Comparison of ENCODE assay signal across 9 cellular contexts in genomic region chr4:76252271-76252653, GRCh38. TPM values are rescaled to one million over a fixed set of nuclear protein-coding genes. Genes with fewer than 3 reads are reported as not detected.
DNase-seq lines count a peak whose midpoint lies in the region; ATAC-seq and TF ChIP-seq lines count a peak whose summit lies in the region.
"Had no signal": no experiment of that assay in that cellular context is flagged by ENCODE, and none has a peak within 500 bp of the region (broad histone marks: within the 10 kb centered on the region; RNA-seq: fewer than 3 reads in every experiment).

No MANE protein-coding gene starts in this region.

- no peaks in the 10 kb centered on the region for H3K27me3 ChIP-seq in HCT116 (ENCODE audit: insufficient read depth, low read length)
- peaks cover 0 to 12% (median 7%) of the 10 kb centered on the region in 3 donors for H3K27me3 ChIP-seq in stomach

- peaks cover 5 to 7% of the 10 kb centered on the region in 2 experiments; a peak in 3 of 4 replicates for H3K4me1 ChIP-seq in HCT116 (ENCODE audit: control insufficient read depth in 1 of 2, insufficient read depth in 2 of 2, low read length in 2 of 2)
- no peaks in the 10 kb centered on the region for H3K4me1 ChIP-seq in mesodermal cell (ENCODE audit: control insufficient read depth, insufficient read depth, low read length, poor library complexity, severe bottlenecking)
- H3K4me1 ChIP-seq in stomach = peaks cover 12 to 23% (median 18%) of the 10 kb centered on the region in 4 donors

- TF ChIP-seq CTCF in HCT116 (IDR thresholded peaks at IDR 0.05 in 2 of 3, conservative IDR thresholded peaks at IDR 0.05 in 1 of 3; ENCODE audit: borderline replicate concordance in 1 of 3, insufficient read depth in 1 of 3, low read depth in 2 of 3, low read length in 2 of 3) (no peak), MCF 10A (IDR thresholded peaks at IDR 0.05; ENCODE audit: unreplicated experiment) (no peak), stomach (IDR thresholded peaks at IDR 0.05) (no peak)

- peak overlapping the region; percentile 71; the same call in 1 of the 2 replicates for H3K4me2 ChIP-seq in HCT116 (ENCODE audit: low read length)

- H3K4me1 Mint-ChIP-seq in MCF 10A (ENCODE audit: insufficient read depth, unreplicated experiment) = no peaks in the 10 kb centered on the region

- H3K4me3 ChIP-seq in HCT116 (replicated peaks in 1 of 2; ENCODE audit: low read depth in 1 of 2, low read length in 2 of 2) = peak overlapping the region in 1 of 2 experiments; percentile 52; a peak in 1 of 4 replicates
- H3K4me3 ChIP-seq in mesodermal cell (ENCODE audit: extremely low read depth, insufficient read depth, low read length, poor library complexity, severe bottlenecking) = peak overlapping the region; percentile 37
- peak overlapping the region; percentile 66 to 78 (median 70) for H3K4me3 ChIP-seq in stomach

- H3K9me3 ChIP-seq in HCT116 (ENCODE audit: control insufficient read depth in 1 of 2, insufficient read depth in 1 of 2, low read depth in 1 of 2, low read length in 2 of 2) (no peaks in the 10 kb centered on the region), mesodermal cell (ENCODE audit: control insufficient read depth, low read length) (no peaks in the 10 kb centered on the region), stomach (no peaks in the 10 kb centered on the region)

- H3K36me3 ChIP-seq in HCT116 (ENCODE audit: control insufficient read depth in 1 of 2, insufficient read depth in 2 of 2, low read length in 2 of 2) (no peaks in the 10 kb centered on the region), mesodermal cell (ENCODE audit: control insufficient read depth, insufficient read depth, low read length) (no peaks in the 10 kb centered on the region), stomach (peaks cover 0 to 6% (median 0%) of the 10 kb centered on the region in 4 donors)

- H3K27ac ChIP-seq in HCT116 (ENCODE audit: low read depth, low read length) (no peak overlapping the region; the same call in 1 of the 2 replicates), mesodermal cell (ENCODE audit: low read depth, low read length, severe bottlenecking) (no peak overlapping the region), stomach (peak overlapping the region; percentile 69 to 81 (median 78))

- H3K9me2 ChIP-seq in HCT116 (ENCODE audit: insufficient read depth) = no peaks in the 10 kb centered on the region

- H2AFZ ChIP-seq in HCT116 (ENCODE audit: low read depth, low read length, poor library complexity, severe bottlenecking) = no peak overlapping the region

- H3K27ac Mint-ChIP-seq in MCF 10A (ENCODE audit: low read depth, unreplicated experiment) = no peak overlapping the region

- ATAC-seq in HCT116 (no peak), HG03196 (IDR thresholded peaks at IDR 0.05; ENCODE audit: unreplicated experiment) (no peak), GM21423 (IDR thresholded peaks at IDR 0.05; ENCODE audit: unreplicated experiment) (no peak)

- H3K9ac ChIP-seq in HCT116 (ENCODE audit: low read length) = no peak overlapping the region

- no peak for TF ChIP-seq RAD21 in HCT116 (IDR thresholded peaks at IDR 0.05; ENCODE audit: low read depth)

- POLR2A ChIA-PET in HCT116 (lab: Charles Lee) (no interaction called here), MCF 10A (lab: Yijun Ruan, JAX) (interaction anchor here (0.7 to 2.0 kb wide), 6 partner anchors 16 to 70 kb away, joined by 3 to 9 read pairs (median 4); no protein-coding TSS in a partner anchor)

- BruUV-seq in HCT116 (replicated peaks; lab: Mats Ljungman, UMichigan) (TSS peak; percentile 55), MCF 10A (replicated peaks; lab: Mats Ljungman, UMichigan) (no TSS peak)

- CTCF ChIA-PET in HCT116 (lab: Charles Lee) = no interaction called here
- CTCF ChIA-PET in MCF 10A (lab: Yijun Ruan, JAX) = interaction anchor here (0.5 to 4.2 kb wide), 7 partner anchors 54 to 236 kb away, joined by 3 to 28 read pairs (median 3); partner anchors contain the start of gene STBD1

- H3K4me3 Mint-ChIP-seq in MCF 10A (ENCODE audit: unreplicated experiment) = peak overlapping the region; percentile 70

- RAD21 ChIA-PET in HCT116 (lab: Charles Lee; ENCODE audit: low non-redundant PET in 1 of 2, low total read pairs in 2 of 2, uncharacterized antibody in 2 of 2, unreplicated experiment in 2 of 2) = no interaction called here

- no peak for TF ChIP-seq EP300 in stomach (IDR thresholded peaks at IDR 0.05)

- WGBS in mesodermal cell (ENCODE audit: insufficient coverage in 2 of 2), 2 experiments = 82 to 91% methylated on average over 6 of the region's 8 CpGs
- 77 to 87% (median 80%) methylated on average over 8 of the region's 8 CpGs for WGBS in stomach, 5 donors

- no peaks in the 10 kb centered on the region for H4K20me1 ChIP-seq in HCT116 (ENCODE audit: insufficient read depth)

- TF ChIP-seq POLR2A in HCT116 (IDR thresholded peaks at IDR 0.05; ENCODE audit: borderline replicate concordance, extremely low read depth, insufficient read depth, insufficient read length) (no peak), stomach (IDR thresholded peaks at IDR 0.05) (no peak)

- DNase-seq in HCT116 (ENCODE audit: low read depth, low spot score) (no peak), MCF 10A (ENCODE audit: unreplicated experiment) (no peak), stomach (no peak), NCI-H226 (no peak), AML-193 (lab: John Stamatoyannopoulos, UW) (no peak)

- intact Hi-C loops in HCT116 (cut with micrococcal nuclease) = no loop called here
- intact Hi-C loops in MCF 10A (cut with micrococcal nuclease) = loop anchor here (10.0 kb wide), 1 partner anchor 123 kb away; no protein-coding TSS in a partner anchor
- intact Hi-C loops in stomach (cut with DNase I; ENCODE audit: low total_unique reads) = no loop called here

- H3K36me3 Mint-ChIP-seq in MCF 10A (ENCODE audit: insufficient read depth, unreplicated experiment) = no peaks in the 10 kb centered on the region
- H3K36me3 Mint-ChIP-seq: memory B cell had no signal

- H3K27me3 Mint-ChIP-seq in MCF 10A (ENCODE audit: insufficient read depth, unreplicated experiment) = peaks cover 41% of the 10 kb centered on the region

- no peaks in the 10 kb centered on the region for H3K9me3 Mint-ChIP-seq in MCF 10A (ENCODE audit: unreplicated experiment)
- H3K9me3 Mint-ChIP-seq: memory B cell had no signal

- H3K79me2 ChIP-seq in HCT116 (ENCODE audit: insufficient read depth, low read length) = no peaks in the 10 kb centered on the region

TF ChIP-seq in HCT116, 20 proteins besides CTCF, POLR2A, EP300 and RAD21:
- TF ChIP-seq REST (IDR thresholded peaks at IDR 0.05; ENCODE audit: low read depth) = no peak
- TF ChIP-seq TCF7L2 (IDR thresholded peaks at IDR 0.05; ENCODE audit: borderline replicate concordance, extremely low read depth, insufficient read depth, insufficient read length) = no peak
- TF ChIP-seq EZH2phosphoT487 (IDR thresholded peaks at IDR 0.05; ENCODE audit: borderline replicate concordance) = no peak
- TF ChIP-seq ZNF274 (IDR thresholded peaks at IDR 0.05; ENCODE audit: low read depth, low read length) = no peak

RNA-seq across cellular contexts. Expression of gene FAM47E, which starts 0.7 kb away (rescaled TPM):
- total RNA-seq in HCT116 (2021; ENCODE audit: unreplicated experiment) (0.91 TPM), MCF 10A (2022) (1.0 TPM in 2 replicates), stomach (1 to 10 TPM in 3 of 5 donors, under 1 TPM in 1, not detected in 1; under 0.01 to 9.5 (median 5.6) TPM)
- polyA plus RNA-seq in HCT116 (2012) = 0.54 and 0.65 TPM in 2 replicates
- polyA plus RNA-seq in mesodermal cell (2013, experiment 1 of 2) = 1.7 TPM
- polyA plus RNA-seq in mesodermal cell (2013, experiment 2 of 2) = 1.0 TPM
- polyA plus RNA-seq in stomach = 10 to 100 TPM in 1 of 3 donors, 1 to 10 TPM in 2; 6.2 to 10.8 (median 6.5) TPM

RNA-seq across cellular contexts. Expression of gene SCARB2, which starts 38.6 kb away (rescaled TPM):
- total RNA-seq in HCT116 (2021; ENCODE audit: unreplicated experiment) = 51.3 TPM
- polyA plus RNA-seq in HCT116 (2012) = 40.8 and 44.0 TPM in 2 replicates
- 67.2 and 71.4 TPM in 2 replicates for total RNA-seq in MCF 10A (2022)
- 82.1 TPM for polyA plus RNA-seq in mesodermal cell (2013, experiment 1 of 2)
- polyA plus RNA-seq in mesodermal cell (2013, experiment 2 of 2) = 83.8 TPM
- total RNA-seq in stomach = 100 to 1,000 TPM in 3 of 5 donors, 10 to 100 TPM in 2; 84.0 to 293 (median 161) TPM
- 10 to 100 TPM; 30.4 to 55.3 (median 42.7) TPM for polyA plus RNA-seq in stomach

RNA-seq across cellular contexts. Expression of gene STBD1, which starts 54.3 kb away (rescaled TPM):
- total RNA-seq in HCT116 (2021; ENCODE audit: unreplicated experiment) = 5.6 TPM
- polyA plus RNA-seq in HCT116 (2012) = 11.9 and 12.5 TPM in 2 replicates
- 3.7 and 5.7 TPM in 2 replicates for total RNA-seq in MCF 10A (2022)
- polyA plus RNA-seq in mesodermal cell (2013, experiment 1 of 2) = 2.2 TPM
- polyA plus RNA-seq in mesodermal cell (2013, experiment 2 of 2) = 3.7 TPM
- total RNA-seq in stomach = 10 to 100 TPM in 1 of 5 donors, 1 to 10 TPM in 2, under 1 TPM in 1, not detected in 1; 0.89 to 29.3 (median 7.3) TPM
- polyA plus RNA-seq in stomach = 1 to 10 TPM; 2.5 to 4.1 (median 3.4) TPM

Comparison
In these comparisons a context has a peak if more than half of its experiments do, and no peak if none do; other contexts are left out.
1. H3K27ac ChIP-seq: peak in stomach (5 of 5); none in HCT116 (single experiment) and mesodermal cell (single experiment).